Comparison of ENCODE assay signal across 9 cellular contexts in the genomic region with DNA sequence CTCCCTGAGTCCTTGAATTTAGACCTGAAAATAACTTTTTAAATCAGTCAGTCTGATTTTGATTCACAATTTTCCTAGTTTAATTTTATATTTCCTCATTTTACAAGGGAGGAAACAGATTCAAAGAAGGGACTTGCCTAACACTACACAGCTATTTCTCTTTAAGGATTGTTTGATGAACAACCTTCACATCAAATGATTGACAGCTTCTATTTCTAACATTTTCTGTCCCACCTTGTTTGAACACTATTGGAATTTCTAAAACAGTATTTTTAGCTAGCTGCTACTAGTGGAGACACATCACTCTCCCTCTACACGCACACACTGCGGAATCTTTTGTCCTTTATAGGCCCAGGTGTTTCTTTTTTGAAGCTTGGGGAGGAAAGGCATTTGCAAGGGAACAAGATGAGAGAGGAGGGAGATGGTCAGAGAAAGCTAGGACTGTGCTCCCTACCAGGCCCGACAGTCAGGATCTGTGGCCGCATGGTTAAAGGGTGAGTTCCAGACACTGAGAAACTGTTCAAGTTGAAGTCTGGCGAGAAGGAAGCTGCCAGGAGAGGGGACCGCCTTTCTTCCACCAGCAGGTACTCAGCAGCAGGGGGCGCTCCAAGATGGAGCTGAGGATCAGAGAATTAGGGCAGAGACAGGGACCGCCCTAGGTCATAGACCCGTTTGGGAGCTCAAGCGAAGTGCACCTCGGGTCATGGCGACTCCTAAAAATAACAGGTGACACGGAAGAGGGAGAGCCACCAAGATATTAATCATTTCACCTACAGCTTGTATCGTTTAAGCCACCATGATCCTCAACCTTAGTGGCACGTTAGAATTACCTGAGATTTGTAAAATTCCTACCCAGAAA. TPM values are rescaled to one million over a fixed set of nuclear protein-coding genes. Genes with fewer than 3 reads are reported as not detected.
DNase-seq lines count a peak whose midpoint lies in the region; ATAC-seq and TF ChIP-seq lines count a peak whose summit lies in the region.
"Had no signal": no experiment of that assay in that cellular context is flagged by ENCODE, and none has a peak within 500 bp of the region (broad histone marks: within the 10 kb centered on the region; RNA-seq: fewer than 3 reads in every experiment).

No MANE protein-coding gene starts in this region.

- H3K9me3 ChIP-seq in lung (ENCODE audit: control insufficient read depth in 2 of 2, insufficient read depth in 1 of 2, low read length in 1 of 2), result no peaks in the 10 kb centered on the region

- TF ChIP-seq CTCF in HL-60 (IDR thresholded peaks at IDR 0.05; ENCODE audit: insufficient read depth, low read length), result peak; percentile 68
- peak; percentile 59 for TF ChIP-seq CTCF in astrocyte of the spinal cord (IDR thresholded peaks at IDR 0.05; ENCODE audit: low read depth, low read length)
- TF ChIP-seq CTCF in lung (IDR thresholded peaks at IDR 0.05; ENCODE audit: control extremely low read depth, extremely low read depth), result no peak

- in situ Hi-C loops in astrocyte of the spinal cord (cut with HindIII; ENCODE audit: low sequenced_read_pairs), result no loop called here

- H3K9me3 Mint-ChIP-seq in stimulated activated naive B cell treated with anti-CD40 and anti-IgM and Interleukin-4, amounts not matched to agents 10 μg/mL and 1 μg/mL and 100 μg/mL, for 72 hours, result no peaks in the 10 kb centered on the region

- DNase-seq in COLO668 (lab: John Stamatoyannopoulos, UW; ENCODE audit: unreplicated experiment) (peak; percentile 13), HL-60 (ENCODE audit: low read depth in 1 of 2, low spot score in 1 of 2) (peak; percentile 55 to 80), T-helper 22 cell (ENCODE audit: low read depth) (peak; percentile 26), astrocyte of the spinal cord (ENCODE audit: low read depth, low spot score) (no peak), lung (ENCODE audit: low spot score) (peak; percentile 51), DMS153 (lab: John Stamatoyannopoulos, UW) (no peak)
- DNase-seq in stimulated activated naive B cell treated with anti-CD40 and anti-IgM and Interleukin-4, amounts not matched to agents 10 μg/mL and 1 μg/mL and 100 μg/mL, for 72 hours, result peak; percentile 64

- H3K27me3 ChIP-seq in HL-60 (ENCODE audit: insufficient read depth, poor library complexity, severe bottlenecking), result no peaks in the 10 kb centered on the region
- H3K27me3 ChIP-seq in lung (ENCODE audit: control insufficient read depth, insufficient read depth), result no peaks in the 10 kb centered on the region

- H3K27ac ChIP-seq in HL-60 (replicated peaks), result no peak overlapping the region
- no peak overlapping the region for H3K27ac ChIP-seq in lung (ENCODE audit: low read depth in 1 of 2, low read length in 1 of 2)
- H3K27ac ChIP-seq: SK-N-MC had no signal

- no peaks in the 10 kb centered on the region for H3K36me3 Mint-ChIP-seq in stimulated activated naive B cell treated with anti-CD40 and anti-IgM and Interleukin-4, amounts not matched to agents 10 μg/mL and 1 μg/mL and 100 μg/mL, for 72 hours

- H3K4me3 Mint-ChIP-seq in stimulated activated naive B cell treated with anti-CD40 and anti-IgM and Interleukin-4, amounts not matched to agents 10 μg/mL and 1 μg/mL and 100 μg/mL, for 72 hours, result peak overlapping the region; percentile 15 to 70

- H3K36me3 ChIP-seq in lung (ENCODE audit: control insufficient read depth in 2 of 2, insufficient read depth in 2 of 2, low read length in 2 of 2), result no peaks in the 10 kb centered on the region

- no peaks in the 10 kb centered on the region for H3K4me1 ChIP-seq in lung (ENCODE audit: control insufficient read depth in 2 of 2, insufficient read depth in 2 of 2, low read length in 2 of 2)

- peaks cover 0 to 8% of the 10 kb centered on the region in 2 donors for H3K27me3 Mint-ChIP-seq in stimulated activated naive B cell treated with anti-CD40 and anti-IgM and Interleukin-4, amounts not matched to agents 10 μg/mL and 1 μg/mL and 100 μg/mL, for 72 hours

- H3K4me3 ChIP-seq in HL-60 (replicated peaks; ENCODE audit: insufficient read depth, low read length) (no peak overlapping the region), astrocyte of the spinal cord (ENCODE audit: low read depth, low read length) (no peak overlapping the region), lung (no peak overlapping the region)
- H3K4me3 ChIP-seq: SK-N-MC had no signal

- ATAC-seq in GM21360 (IDR thresholded peaks at IDR 0.05; ENCODE audit: unreplicated experiment) (peak; percentile 87), lung (ENCODE audit: insufficient read depth, low FRiP score) (peak; percentile 50)
- peak; percentile 85 to 88 for ATAC-seq in stimulated activated naive B cell treated with anti-CD40 and anti-IgM and Interleukin-4, amounts not matched to agents 10 μg/mL and 1 μg/mL and 100 μg/mL, for 72 hours (replicated peaks)

- 35 to 49% methylated on average over 15 of the region's 15 CpGs for WGBS in lung, 2 donors

- H3K27ac Mint-ChIP-seq in stimulated activated naive B cell treated with anti-CD40 and anti-IgM and Interleukin-4, amounts not matched to agents 10 μg/mL and 1 μg/mL and 100 μg/mL, for 72 hours, result no peak overlapping the region

- peaks cover 17 to 28% of the 10 kb centered on the region in 2 donors for H3K4me1 Mint-ChIP-seq in stimulated activated naive B cell treated with anti-CD40 and anti-IgM and Interleukin-4, amounts not matched to agents 10 μg/mL and 1 μg/mL and 100 μg/mL, for 72 hours

RNA-seq across cellular contexts. Expression of a gene that starts 49.7 kb away (rescaled TPM):
- total RNA-seq in lung, result 1 to 10 TPM; 1.5 to 6.4 TPM
- 1 to 10 TPM; 1.2 to 1.6 TPM for polyA plus RNA-seq in lung

Comparison
In these comparisons a context has a peak if more than half of its experiments do, and no peak if none do; other contexts are left out.
1. DNase-seq: peak in COLO668 (single experiment), HL-60 (2 of 2), T-helper 22 cell (single experiment), lung (single experiment) and stimulated activated naive B cell treated with anti-CD40 and anti-IgM and Interleukin-4, amounts not matched to agents 10 μg/mL and 1 μg/mL and 100 μg/mL, for 72 hours (single experiment); none in astrocyte of the spinal cord (single experiment) and DMS153 (single experiment).
2. Peak in every context shown above with its lines, with median percentiles within 50 percentile points of each other: ATAC-seq.